Comparison of ENCODE assay signal across 8 cellular contexts in the genomic region with DNA sequence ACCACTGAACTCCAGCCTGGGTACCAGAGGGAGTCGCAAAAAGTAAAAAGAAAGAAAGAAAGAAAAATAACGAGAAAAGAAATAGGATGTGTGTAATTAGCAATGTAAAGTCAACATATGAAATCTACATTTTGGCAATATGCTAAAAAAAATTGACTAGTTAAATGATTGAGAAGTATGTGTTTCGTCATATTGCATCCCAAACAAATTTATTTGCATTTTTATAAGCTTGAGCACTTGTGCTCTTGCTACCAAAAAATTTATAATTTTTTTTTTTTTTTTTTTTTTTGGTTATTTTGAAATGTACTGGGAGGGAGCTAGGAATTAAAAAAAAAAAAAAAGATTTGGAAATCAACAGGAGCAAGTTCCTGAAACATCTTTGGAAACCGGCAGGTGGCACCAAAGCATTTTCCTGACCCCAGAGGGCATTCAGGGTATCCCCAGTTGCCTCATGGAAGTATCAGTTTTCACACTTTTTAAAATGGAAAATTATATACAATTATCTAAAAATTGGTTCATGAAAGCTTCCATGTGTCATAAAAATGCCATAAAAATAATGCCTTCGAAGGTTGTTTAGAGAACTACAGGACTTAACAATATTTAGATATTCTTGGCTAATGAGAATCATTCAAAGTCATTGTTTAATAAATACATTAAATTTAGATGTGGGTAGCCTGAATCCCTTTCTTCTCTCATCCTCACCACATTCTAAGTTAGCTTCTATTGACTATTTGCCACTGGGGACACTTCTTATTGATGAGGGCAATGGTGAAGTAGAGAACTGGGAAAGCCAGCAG. TPM values are rescaled to one million over a fixed set of nuclear protein-coding genes. Genes with fewer than 3 reads are reported as not detected.
A peak's percentile ranks its signal among the peaks of the same experiment; 100 is the strongest.
DNase-seq lines count a peak whose midpoint lies in the region; ATAC-seq and TF ChIP-seq lines count a peak whose summit lies in the region.

No MANE protein-coding gene starts in this region.

- no peak overlapping the region for H3K27ac ChIP-seq in HEK293 (ENCODE audit: extremely low read depth, low read depth, low read length)

- H3K36me3 ChIP-seq in HEK293 (ENCODE audit: control insufficient read depth in 2 of 2, insufficient read depth in 1 of 2, low read length in 2 of 2) = no peaks in the 10 kb centered on the region
- no peaks in the 10 kb centered on the region for H3K36me3 ChIP-seq in NT2/D1 (ENCODE audit: insufficient read depth, insufficient read length, low read length)

- H3K9me3 Mint-ChIP-seq in Calu3 (ENCODE audit: low read depth, unreplicated experiment) = no peaks in the 10 kb centered on the region
- H3K9me3 Mint-ChIP-seq in naive thymus-derived CD8-positive, alpha-beta T cell = peaks cover 0 to 6% (median 0%) of the 10 kb centered on the region in 9 donors

- TF ChIP-seq CTCF in Calu3 (IDR thresholded peaks at IDR 0.05; ENCODE audit: unreplicated experiment) = peak; percentile 55
- no peak; the same call in 1 of the 2 replicates for TF ChIP-seq CTCF in HEK293 (tag by site-specific recombination; IDR thresholded peaks at IDR 0.05)

- POLR2A ChIA-PET in HEK293 (lab: Yijun Ruan, JAX) = interaction anchor here (0.6 to 0.9 kb wide), 7 partner anchors 79 to 473 kb away, joined by 3 to 5 read pairs (median 3); a partner anchor contains a TSS
- POLR2A ChIA-PET in naive thymus-derived CD8-positive, alpha-beta T cell (lab: Charles Lee) = no interaction called here

- intact Hi-C loops in Calu3 (cut with micrococcal nuclease; ENCODE audit: unreplicated experiment) = loop anchor here (1.0 to 5.0 kb wide), 5 partner anchors 166 to 954 kb away; a partner anchor contains a TSS

- no peaks in the 10 kb centered on the region for H3K4me1 ChIP-seq in HEK293 (ENCODE audit: control insufficient read depth, insufficient read depth, low read length)
- no peaks in the 10 kb centered on the region for H3K4me1 ChIP-seq in NT2/D1 (ENCODE audit: insufficient read depth, insufficient read length)

- no peak overlapping the region for H3K4me3 ChIP-seq in HEK293 (ENCODE audit: low read depth, low read length)
- no peak overlapping the region for H3K4me3 ChIP-seq in NT2/D1 (ENCODE audit: insufficient read length, low read depth)

- no peak overlapping the region for H3K4me3 Mint-ChIP-seq in Calu3 (ENCODE audit: low read depth, unreplicated experiment)
- no peak overlapping the region for H3K4me3 Mint-ChIP-seq in naive thymus-derived CD8-positive, alpha-beta T cell

- no peak overlapping the region for H3K27ac Mint-ChIP-seq in Calu3 (ENCODE audit: unreplicated experiment)
- no peak overlapping the region for H3K27ac Mint-ChIP-seq in naive thymus-derived CD8-positive, alpha-beta T cell

- DNase-seq in Calu3 = peak; percentile 75
- peak; percentile 77 for DNase-seq in NT2/D1 (ENCODE audit: low read depth, low spot score)
- DNase-seq in dermis blood vessel endothelial cell = peak; percentile 72
- peak; percentile 53 to 79 for DNase-seq in lung microvascular endothelial cell (ENCODE audit: low read depth in 2 of 2)
- DNase-seq in naive thymus-derived CD8-positive, alpha-beta T cell = no peak
- no peak for DNase-seq in 8988T
- no peak for DNase-seq in stimulated activated CD4-positive, alpha-beta T cell treated with anti-CD3 and anti-CD28 coated beads, Interleukin-1b, Interleukin-23, amount 100 ng/mL, for 48 hours

- H3K36me3 Mint-ChIP-seq in Calu3 (ENCODE audit: insufficient read depth, unreplicated experiment) = peaks cover 16% of the 10 kb centered on the region
- H3K36me3 Mint-ChIP-seq in naive thymus-derived CD8-positive, alpha-beta T cell = peaks cover 0 to 7% (median 0%) of the 10 kb centered on the region in 3 donors

- H3K27me3 ChIP-seq in NT2/D1 (ENCODE audit: insufficient read depth, insufficient read length) = no peaks in the 10 kb centered on the region

- no peak for ATAC-seq in naive thymus-derived CD8-positive, alpha-beta T cell

- H3K4me1 Mint-ChIP-seq in Calu3 (ENCODE audit: low read depth, unreplicated experiment) = no peaks in the 10 kb centered on the region
- peaks cover 0 to 13% (median 10%) of the 10 kb centered on the region in 4 donors for H3K4me1 Mint-ChIP-seq in naive thymus-derived CD8-positive, alpha-beta T cell

- no peak overlapping the region for H3K9ac ChIP-seq in NT2/D1 (ENCODE audit: insufficient read length, low read depth)

- CTCF ChIA-PET in Calu3 (lab: Charles Lee) (interaction anchor here (0.6 to 1.4 kb wide), 11 partner anchors 9 to 1184 kb away, joined by 3 to 12 read pairs (median 4); a partner anchor contains a TSS), HEK293 (lab: Yijun Ruan, JAX) (interaction anchor here (0.5 to 3.2 kb wide), 63 partner anchors 9 to 1864 kb away, joined by 3 to 49 read pairs (median 3); no protein-coding TSS in a partner anchor)

- no TSS peak for BruUV-seq in Calu3 (replicated peaks; lab: Mats Ljungman, UMichigan)

- no peaks in the 10 kb centered on the region for H3K9me3 ChIP-seq in HEK293 (ENCODE audit: control insufficient read depth, insufficient read depth, low read depth, low read length)
- no peaks in the 10 kb centered on the region for H3K9me3 ChIP-seq in NT2/D1 (ENCODE audit: insufficient read depth, low read length)

- no peaks in the 10 kb centered on the region for H3K27me3 Mint-ChIP-seq in Calu3 (ENCODE audit: unreplicated experiment)
- H3K27me3 Mint-ChIP-seq in naive thymus-derived CD8-positive, alpha-beta T cell = peaks cover 23 to 55% (median 27%) of the 10 kb centered on the region in 5 donors

TF ChIP-seq in HEK293, 187 proteins besides CTCF, POLR2A, EP300 and RAD21:
- TF ChIP-seq IKZF3 (tag by site-specific recombination; IDR thresholded peaks at IDR 0.05) (0 out of 2 replicates have a peak, but pooled peaks have one; percentile 68), ZNF654 (tag by site-specific recombination; IDR thresholded peaks at IDR 0.05; ENCODE audit: low read depth) (peak; percentile 74), ZNF174 (tag by site-specific recombination; IDR thresholded peaks at IDR 0.05) (no peak), SP7 (tag by site-specific recombination; IDR thresholded peaks at IDR 0.05) (peak; percentile 57; the same call in 1 of the 2 replicates), ZNF155 (tag by site-specific recombination; IDR thresholded peaks at IDR 0.05) (no peak), ZNF510 (tag by site-specific recombination; IDR thresholded peaks at IDR 0.05; ENCODE audit: insufficient replicate concordance) (no peak), KLF10 (tag by site-specific recombination; IDR thresholded peaks at IDR 0.05) (0 out of 2 replicates have a peak, but pooled peaks have one; percentile 33), ZNF19 (tag by site-specific recombination; IDR thresholded peaks at IDR 0.05; ENCODE audit: low read depth) (no peak), ZNF660 (tag by site-specific recombination; IDR thresholded peaks at IDR 0.05) (peak; percentile 91; the same call in 1 of the 2 replicates), SCRT2 (tag by site-specific recombination; IDR thresholded peaks at IDR 0.05) (peak; percentile 77), ZNF184 (tag by site-specific recombination; IDR thresholded peaks at IDR 0.05) (peak; percentile 31; the same call in 1 of the 2 replicates), ZNF624 (tag by site-specific recombination; IDR thresholded peaks at IDR 0.05) (no peak), ZFP37 (tag by site-specific recombination; IDR thresholded peaks at IDR 0.05) (no peak), ZNF404 (tag by site-specific recombination; IDR thresholded peaks at IDR 0.05) (no peak), ZNF10 (tag by site-specific recombination; IDR thresholded peaks at IDR 0.05) (no peak)
- TF ChIP-seq, protein P1, sequence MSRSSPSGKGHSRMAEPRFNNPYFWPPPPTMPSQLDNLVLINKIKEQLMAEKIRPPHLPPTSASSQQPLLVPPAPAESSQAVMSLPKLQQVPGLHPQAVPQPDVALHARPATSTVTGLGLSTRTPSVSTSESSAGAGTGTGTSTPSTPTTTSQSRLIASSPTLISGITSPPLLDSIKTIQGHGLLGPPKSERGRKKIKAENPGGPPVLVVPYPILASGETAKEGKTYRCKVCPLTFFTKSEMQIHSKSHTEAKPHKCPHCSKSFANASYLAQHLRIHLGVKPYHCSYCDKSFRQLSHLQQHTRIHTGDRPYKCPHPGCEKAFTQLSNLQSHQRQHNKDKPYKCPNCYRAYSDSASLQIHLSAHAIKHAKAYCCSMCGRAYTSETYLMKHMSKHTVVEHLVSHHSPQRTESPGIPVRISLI (tag by site-specific recombination; IDR thresholded peaks at IDR 0.05) = peak; percentile 95
- TF ChIP-seq, protein P2, sequence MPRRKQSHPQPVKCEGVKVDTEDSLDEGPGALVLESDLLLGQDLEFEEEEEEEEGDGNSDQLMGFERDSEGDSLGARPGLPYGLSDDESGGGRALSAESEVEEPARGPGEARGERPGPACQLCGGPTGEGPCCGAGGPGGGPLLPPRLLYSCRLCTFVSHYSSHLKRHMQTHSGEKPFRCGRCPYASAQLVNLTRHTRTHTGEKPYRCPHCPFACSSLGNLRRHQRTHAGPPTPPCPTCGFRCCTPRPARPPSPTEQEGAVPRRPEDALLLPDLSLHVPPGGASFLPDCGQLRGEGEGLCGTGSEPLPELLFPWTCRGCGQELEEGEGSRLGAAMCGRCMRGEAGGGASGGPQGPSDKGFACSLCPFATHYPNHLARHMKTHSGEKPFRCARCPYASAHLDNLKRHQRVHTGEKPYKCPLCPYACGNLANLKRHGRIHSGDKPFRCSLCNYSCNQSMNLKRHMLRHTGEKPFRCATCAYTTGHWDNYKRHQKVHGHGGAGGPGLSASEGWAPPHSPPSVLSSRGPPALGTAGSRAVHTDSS (tag by site-specific recombination; IDR thresholded peaks at IDR 0.05) = no peak
- TF ChIP-seq, protein P3, sequence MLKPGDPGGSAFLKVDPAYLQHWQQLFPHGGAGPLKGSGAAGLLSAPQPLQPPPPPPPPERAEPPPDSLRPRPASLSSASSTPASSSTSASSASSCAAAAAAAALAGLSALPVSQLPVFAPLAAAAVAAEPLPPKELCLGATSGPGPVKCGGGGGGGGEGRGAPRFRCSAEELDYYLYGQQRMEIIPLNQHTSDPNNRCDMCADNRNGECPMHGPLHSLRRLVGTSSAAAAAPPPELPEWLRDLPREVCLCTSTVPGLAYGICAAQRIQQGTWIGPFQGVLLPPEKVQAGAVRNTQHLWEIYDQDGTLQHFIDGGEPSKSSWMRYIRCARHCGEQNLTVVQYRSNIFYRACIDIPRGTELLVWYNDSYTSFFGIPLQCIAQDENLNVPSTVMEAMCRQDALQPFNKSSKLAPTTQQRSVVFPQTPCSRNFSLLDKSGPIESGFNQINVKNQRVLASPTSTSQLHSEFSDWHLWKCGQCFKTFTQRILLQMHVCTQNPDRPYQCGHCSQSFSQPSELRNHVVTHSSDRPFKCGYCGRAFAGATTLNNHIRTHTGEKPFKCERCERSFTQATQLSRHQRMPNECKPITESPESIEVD (tag by site-specific recombination; IDR thresholded peaks at IDR 0.05) = peak; percentile 27; the same call in 1 of the 2 replicates

RNA-seq across cellular contexts. Expression of a gene that starts 4.8 kb away (rescaled TPM):
- total RNA-seq in Calu3 (2022) (70.4 and 75.5 TPM in 2 replicates), dermis blood vessel endothelial cell (39.3 and 44.3 TPM in 2 replicates), lung microvascular endothelial cell (15.9 and 19.8 TPM in 2 replicates)
- total RNA-seq in naive thymus-derived CD8-positive, alpha-beta T cell = 10 to 100 TPM; 50.6 to 50.9 TPM
- polyA plus RNA-seq in naive thymus-derived CD8-positive, alpha-beta T cell = 10 to 100 TPM; 11.0 to 14.1 (median 12.1) TPM

Comparison
In these comparisons a context has a peak if more than half of its experiments do, and no peak if none do; other contexts are left out.
1. DNase-seq: peak in Calu3 (single experiment), NT2/D1 (single experiment), dermis blood vessel endothelial cell (single experiment) and lung microvascular endothelial cell (2 of 2); none in naive thymus-derived CD8-positive, alpha-beta T cell (0 of 10), 8988T (single experiment) and stimulated activated CD4-positive, alpha-beta T cell treated with anti-CD3 and anti-CD28 coated beads, Interleukin-1b, Interleukin-23, amount 100 ng/mL, for 48 hours (single experiment).